In genomic region chr1:184792450-184792969, GRCh38 we compare ENCODE assay signal across 1 cellular context.
TF ChIP-seq lines count a peak whose summit lies in the region.

No MANE protein-coding gene starts in this region.

TF ChIP-seq in HepG2, 621 proteins besides CTCF, POLR2A, EP300 and RAD21 (continued from another document and continues in another):
- TF ChIP-seq CENPBD1 (CRISPR knock-in tag; IDR thresholded peaks at IDR 0.05; ENCODE audit: borderline replicate concordance, low read depth) (no peak), ZNF614 (CRISPR knock-in tag; IDR thresholded peaks at IDR 0.05; ENCODE audit: borderline replicate concordance) (no peak), TFE3 (CRISPR knock-in tag; IDR thresholded peaks at IDR 0.05) (0 out of 2 replicates have a peak, but pooled peaks have one; percentile 22), GTF3A (CRISPR knock-in tag; conservative IDR thresholded peaks at IDR 0.05) (no peak), TMF1 (CRISPR knock-in tag; IDR thresholded peaks at IDR 0.05; ENCODE audit: low read depth) (no peak), MNT (IDR thresholded peaks at IDR 0.05) (no peak), CAMTA2 (CRISPR knock-in tag; IDR thresholded peaks at IDR 0.05; ENCODE audit: borderline replicate concordance) (no peak), ZNF83 (CRISPR knock-in tag; IDR thresholded peaks at IDR 0.05; ENCODE audit: borderline replicate concordance) (no peak), SIX1 (CRISPR knock-in tag; IDR thresholded peaks at IDR 0.05; ENCODE audit: borderline replicate concordance) (no peak), MAF1 (CRISPR knock-in tag; IDR thresholded peaks at IDR 0.05; ENCODE audit: borderline replicate concordance) (no peak), ZNF775 (CRISPR knock-in tag; IDR thresholded peaks at IDR 0.05; ENCODE audit: borderline replicate concordance) (no peak), ZNF75D (CRISPR knock-in tag; IDR thresholded peaks at IDR 0.05; ENCODE audit: borderline replicate concordance) (no peak), JDP2 (CRISPR knock-in tag; IDR thresholded peaks at IDR 0.05; ENCODE audit: borderline replicate concordance) (no peak), E2F2 (CRISPR knock-in tag; IDR thresholded peaks at IDR 0.05; ENCODE audit: borderline replicate concordance) (no peak), ZNF678 (CRISPR knock-in tag; IDR thresholded peaks at IDR 0.05) (no peak), CBFB (CRISPR knock-in tag; IDR thresholded peaks at IDR 0.05) (no peak), TBL1XR1 (IDR thresholded peaks at IDR 0.05; ENCODE audit: borderline replicate concordance, low read length, partially characterized antibody) (no peak), FOXM1 (CRISPR knock-in tag; IDR thresholded peaks at IDR 0.05) (no peak), ZMAT3 (CRISPR knock-in tag; conservative IDR thresholded peaks at IDR 0.05) (0 out of 2 replicates have a peak, but pooled peaks have one; percentile 43), ZBTB42 (CRISPR knock-in tag; IDR thresholded peaks at IDR 0.05) (no peak), ZNF570 (CRISPR knock-in tag; IDR thresholded peaks at IDR 0.05; ENCODE audit: borderline replicate concordance) (no peak), FIP1L1 (IDR thresholded peaks at IDR 0.05; ENCODE audit: borderline replicate concordance, insufficient read depth, low read depth, low read length) (no peak), PTBP1 (IDR thresholded peaks at IDR 0.05; ENCODE audit: low read depth, low read length, poor library complexity, severe bottlenecking) (no peak), ZNF12 (CRISPR knock-in tag; IDR thresholded peaks at IDR 0.05) (no peak), FOXO4 (CRISPR knock-in tag; conservative IDR thresholded peaks at IDR 0.05) (no peak), ZSCAN21 (CRISPR knock-in tag; IDR thresholded peaks at IDR 0.05; ENCODE audit: borderline replicate concordance) (no peak), ZNF749 (CRISPR knock-in tag; IDR thresholded peaks at IDR 0.05; ENCODE audit: borderline replicate concordance) (no peak), ZNF296 (CRISPR knock-in tag; conservative IDR thresholded peaks at IDR 0.05) (no peak), ZHX2 (IDR thresholded peaks at IDR 0.05; ENCODE audit: low read depth) (0 out of 2 replicates have a peak, but pooled peaks have one; percentile 16), ZHX2 (CRISPR knock-in tag; IDR thresholded peaks at IDR 0.05; ENCODE audit: borderline replicate concordance) (no peak), ZNF263 (CRISPR knock-in tag; IDR thresholded peaks at IDR 0.05) (no peak), SMAD9 (CRISPR knock-in tag; IDR thresholded peaks at IDR 0.05) (no peak), ETV5 (CRISPR knock-in tag; IDR thresholded peaks at IDR 0.05; ENCODE audit: borderline replicate concordance) (peak; percentile 25; the same call in 1 of the 2 replicates), SP4 (CRISPR knock-in tag; IDR thresholded peaks at IDR 0.05) (no peak), MXD4 (CRISPR knock-in tag; IDR thresholded peaks at IDR 0.05) (no peak), PHB2 (IDR thresholded peaks at IDR 0.05; ENCODE audit: partially characterized antibody) (no peak), ZFP82 (CRISPR knock-in tag; IDR thresholded peaks at IDR 0.05; ENCODE audit: borderline replicate concordance) (no peak), TBX3 (IDR thresholded peaks at IDR 0.05; ENCODE audit: borderline replicate concordance) (no peak), ZFP36L2 (CRISPR knock-in tag; IDR thresholded peaks at IDR 0.05) (no peak), HES4 (CRISPR knock-in tag; IDR thresholded peaks at IDR 0.05; ENCODE audit: borderline replicate concordance) (no peak), ZNF44 (CRISPR knock-in tag; IDR thresholded peaks at IDR 0.05) (no peak), CBX2 (IDR thresholded peaks at IDR 0.05; ENCODE audit: low read depth, low read length) (no peak), CBX2 (CRISPR knock-in tag; IDR thresholded peaks at IDR 0.05; ENCODE audit: low read depth) (no peak), ZFP91 (CRISPR knock-in tag; IDR thresholded peaks at IDR 0.05; ENCODE audit: borderline replicate concordance) (peak; percentile 29; the same call in 1 of the 2 replicates), ZNF333 (CRISPR knock-in tag; IDR thresholded peaks at IDR 0.05; ENCODE audit: borderline replicate concordance) (no peak), SIX4 (CRISPR knock-in tag; IDR thresholded peaks at IDR 0.05) (no peak), ZNF709 (CRISPR knock-in tag; IDR thresholded peaks at IDR 0.05) (no peak; the same call in 1 of the 2 replicates), ZNF547 (CRISPR knock-in tag; IDR thresholded peaks at IDR 0.05) (no peak), RBFOX2 (IDR thresholded peaks at IDR 0.05; ENCODE audit: low read depth, low read length) (no peak), RFX1 (IDR thresholded peaks at IDR 0.05) (no peak), ZNF124 (CRISPR knock-in tag; IDR thresholded peaks at IDR 0.05) (no peak), RCOR2 (CRISPR knock-in tag; IDR thresholded peaks at IDR 0.05) (no peak; the same call in 1 of the 2 replicates), GATAD2A (CRISPR knock-in tag; IDR thresholded peaks at IDR 0.05) (peak; percentile 75), SPEN (CRISPR knock-in tag; IDR thresholded peaks at IDR 0.05; ENCODE audit: low read depth) (no peak), CREM (IDR thresholded peaks at IDR 0.05) (peak; percentile 29; the same call in 1 of the 2 replicates), CREM (CRISPR knock-in tag; IDR thresholded peaks at IDR 0.05) (no peak), SALL2 (CRISPR knock-in tag; IDR thresholded peaks at IDR 0.05) (no peak), MLXIP (CRISPR knock-in tag; IDR thresholded peaks at IDR 0.05; ENCODE audit: borderline replicate concordance) (no peak), NCOA2 (CRISPR knock-in tag; IDR thresholded peaks at IDR 0.05) (peak; percentile 60; the same call in 1 of the 2 replicates), HMGA1 (CRISPR knock-in tag; conservative IDR thresholded peaks at IDR 0.05) (no peak)
